Comparison of ENCODE assay signal across 9 cellular contexts in the genomic region with DNA sequence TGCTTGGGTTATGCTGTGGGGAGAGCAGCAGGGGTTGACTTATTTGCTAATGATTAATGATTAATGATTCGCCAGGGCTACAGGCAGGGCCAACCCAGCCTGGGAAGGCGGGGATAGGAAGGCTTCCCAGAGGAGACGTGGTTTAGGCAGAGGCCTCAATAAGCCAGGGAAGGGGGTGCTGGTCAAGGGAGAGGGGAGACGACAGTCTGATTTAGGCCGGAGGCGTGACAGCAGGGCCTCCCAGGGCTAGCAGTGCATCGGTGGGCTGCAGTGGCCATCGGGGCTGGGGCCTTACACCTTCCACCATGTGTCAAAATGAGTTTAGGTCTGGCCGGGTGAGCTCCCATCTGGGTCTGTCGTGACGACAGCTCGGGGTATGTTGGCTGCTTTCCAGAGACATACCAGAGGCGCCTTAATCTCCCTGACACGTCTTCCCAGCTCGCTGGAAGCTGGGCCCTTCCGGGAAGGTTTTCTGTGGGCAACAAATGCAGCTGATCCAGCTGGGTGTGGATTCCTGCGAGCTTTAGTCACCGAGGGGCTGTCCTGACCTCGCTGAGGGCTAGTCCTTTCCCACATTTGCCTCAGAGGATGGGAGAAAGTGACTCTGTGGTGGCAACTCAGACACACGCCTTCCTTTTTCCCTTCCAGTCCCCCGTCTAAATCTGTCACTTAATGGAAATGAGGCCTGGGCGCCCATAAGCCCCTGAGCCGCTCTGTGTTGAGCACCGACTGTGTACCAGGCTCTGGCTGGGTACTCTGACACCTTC. TPM values are rescaled to one million over a fixed set of nuclear protein-coding genes. Genes with fewer than 3 reads are reported as not detected.
DNase-seq lines count a peak whose midpoint lies in the region; ATAC-seq, FAIRE-seq and TF ChIP-seq lines count a peak whose summit lies in the region.
"Had no signal": no experiment of that assay in that cellular context is flagged by ENCODE, and none has a peak within 500 bp of the region (broad histone marks: within the 10 kb centered on the region; RNA-seq: fewer than 3 reads in every experiment).

No MANE protein-coding gene starts in this region.

- no peaks in the 10 kb centered on the region for H4K20me1 ChIP-seq in HepG2 (ENCODE audit: insufficient read depth, low read length)

- H3K27me3 ChIP-seq in HepG2 (ENCODE audit: control insufficient read depth in 1 of 2, insufficient read depth in 2 of 2, low read length in 2 of 2) (peaks cover 0 to 2% of the 10 kb centered on the region in 2 experiments; a peak in 1 of 5 replicates), upper lobe of left lung (no peaks in the 10 kb centered on the region)

- H3K36me3 Mint-ChIP-seq in MCF 10A (ENCODE audit: insufficient read depth, unreplicated experiment) (no peaks in the 10 kb centered on the region), endothelial cell (ENCODE audit: low read depth, unreplicated experiment) (no peaks in the 10 kb centered on the region)

- H3K4me1 ChIP-seq in HepG2 (ENCODE audit: insufficient read depth, low read length) (peaks cover 61% of the 10 kb centered on the region), upper lobe of left lung (peaks cover 8 to 22% (median 16%) of the 10 kb centered on the region in 4 donors)

- no peaks in the 10 kb centered on the region for H3K9me3 ChIP-seq in HepG2 (ENCODE audit: low read length)
- no peaks in the 10 kb centered on the region for H3K9me3 ChIP-seq in upper lobe of left lung

- FAIRE-seq in HepG2 (lab: Jason Lieb, UNC): peak; percentile 92
- FAIRE-seq: TTC549 had no signal

- BruUV-seq in MCF 10A (replicated peaks; lab: Mats Ljungman, UMichigan): no TSS peak
- TSS peak; percentile 91 for BruUV-seq in HepG2 (replicated peaks; lab: Mats Ljungman, UMichigan)

- no peak overlapping the region for H3K4me3 Mint-ChIP-seq in MCF 10A (ENCODE audit: unreplicated experiment)
- no peak overlapping the region for H3K4me3 Mint-ChIP-seq in endothelial cell (ENCODE audit: unreplicated experiment)

- no peak for TF ChIP-seq RAD21 in Ishikawa (IDR thresholded peaks at IDR 0.05; ENCODE audit: low read depth)
- 0 out of 2 replicates have a peak, but pooled peaks have one; percentile 36 for TF ChIP-seq RAD21 in HepG2 (CRISPR knock-in tag; IDR thresholded peaks at IDR 0.05)

- DNase-seq in MCF 10A (ENCODE audit: unreplicated experiment): peak; percentile 86
- DNase-seq in HepG2 (ENCODE audit: low spot score): peak; percentile 85
- peak; percentile 45 to 64 for DNase-seq in upper lobe of left lung
- no peak for DNase-seq in KBM-7
- no peak for DNase-seq in endothelial cell (ENCODE audit: low spot score)

- WGBS in HepG2 (ENCODE audit: low lambda C conversion rate): 7% methylated on average over 18 of the region's 24 CpGs
- WGBS in upper lobe of left lung, 2 donors: 49 to 58% methylated on average over 12 to 24 of the region's 24 CpGs

- POLR2A ChIA-PET in MCF 10A (lab: Yijun Ruan, JAX): interaction anchor here (0.8 kb wide), 1 partner anchor 9 kb away, joined by 5 read pairs; no protein-coding TSS in a partner anchor
- POLR2A ChIA-PET in HepG2 (lab: Yijun Ruan, JAX): interaction anchor here (0.7 to 4.8 kb wide), 27 partner anchors 9 to 443 kb away, joined by 3 to 62 read pairs (median 5); a partner anchor contains a TSS

- peak overlapping the region; percentile 78 for H3K9ac ChIP-seq in HepG2 (ENCODE audit: insufficient read depth, low read depth, low read length)

- H3K36me3 ChIP-seq in HepG2 (replicated peaks in 1 of 2; ENCODE audit: control insufficient read depth in 1 of 2, insufficient read depth in 2 of 2, low read length in 2 of 2) (no peaks in the 10 kb centered on the region), upper lobe of left lung (no peaks in the 10 kb centered on the region)

- H3K9me3 Mint-ChIP-seq in MCF 10A (ENCODE audit: unreplicated experiment) (no peaks in the 10 kb centered on the region), endothelial cell (ENCODE audit: unreplicated experiment) (no peaks in the 10 kb centered on the region)

- TF ChIP-seq EP300 in Ishikawa (IDR thresholded peaks at IDR 0.05; ENCODE audit: borderline replicate concordance) (no peak), HepG2 (IDR thresholded peaks at IDR 0.05; ENCODE audit: low read depth in 2 of 2, low read length in 2 of 2) (peak in 1 of 2 experiments; percentile 23; a peak in 1 of 4 replicates), HepG2 (CRISPR knock-in tag; IDR thresholded peaks at IDR 0.05; ENCODE audit: borderline replicate concordance) (peak; percentile 37; the same call in 1 of the 2 replicates), upper lobe of left lung (IDR thresholded peaks at IDR 0.05) (peak in 1 of 4 donors; percentile 42)

- H3K4me1 Mint-ChIP-seq in MCF 10A (ENCODE audit: insufficient read depth, unreplicated experiment) (peaks cover 15% of the 10 kb centered on the region), endothelial cell (ENCODE audit: unreplicated experiment) (peaks cover 11% of the 10 kb centered on the region)

- H2AFZ ChIP-seq in HepG2 (ENCODE audit: low read length): peak overlapping the region; percentile 33

- H3K27ac Mint-ChIP-seq in MCF 10A (ENCODE audit: low read depth, unreplicated experiment) (peak overlapping the region; percentile 16), endothelial cell (ENCODE audit: unreplicated experiment) (no peak overlapping the region)

- no peaks in the 10 kb centered on the region for H3K79me2 ChIP-seq in HepG2 (ENCODE audit: insufficient read depth, low read length)

- H3K4me3 ChIP-seq in HepG2 (replicated peaks in 1 of 3; ENCODE audit: insufficient read depth in 1 of 3, low read depth in 2 of 3, low read length in 3 of 3) (peak overlapping the region; percentile 50 to 70 (median 57); a peak in 5 of 6 replicates), upper lobe of left lung (no peak overlapping the region)

- peak; percentile 97 for ATAC-seq in HepG2
- peak; percentile 88 to 93 for ATAC-seq in upper lobe of left lung (ENCODE audit: low FRiP score in 2 of 2)
- ATAC-seq in HG02840 (IDR thresholded peaks at IDR 0.05; ENCODE audit: low FRiP score, unreplicated experiment): no peak
- ATAC-seq in GM21360 (IDR thresholded peaks at IDR 0.05; ENCODE audit: unreplicated experiment): no peak

- TF ChIP-seq POLR2A in HepG2 (IDR thresholded peaks at IDR 0.05; ENCODE audit: insufficient read depth in 1 of 2, low read depth in 2 of 2, low read length in 2 of 2): peak; percentile 61 to 91
- peak in 1 of 4 donors; percentile 32 for TF ChIP-seq POLR2A in upper lobe of left lung (IDR thresholded peaks at IDR 0.05)

- H3K27me3 Mint-ChIP-seq in MCF 10A (ENCODE audit: insufficient read depth, unreplicated experiment) (no peaks in the 10 kb centered on the region), endothelial cell (ENCODE audit: unreplicated experiment) (peaks cover 10% of the 10 kb centered on the region)

- H3K4me2 ChIP-seq in HepG2 (ENCODE audit: low read depth, low read length): peak overlapping the region; percentile 96

- TF ChIP-seq CTCF in MCF 10A (IDR thresholded peaks at IDR 0.05; ENCODE audit: unreplicated experiment): no peak
- TF ChIP-seq CTCF in HepG2 (CRISPR knock-in tag; IDR thresholded peaks at IDR 0.05): peak; percentile 30; the same call in 1 of the 2 replicates
- no peak for TF ChIP-seq CTCF in upper lobe of left lung (IDR thresholded peaks at IDR 0.05)
- no peak for TF ChIP-seq CTCF in endothelial cell (IDR thresholded peaks at IDR 0.05; ENCODE audit: unreplicated experiment)

- in situ Hi-C loops in HepG2 (cut with HindIII; ENCODE audit: extremely low pct_ligation_motif_present, low pct_unique_long_range_greater_than_20kb) (no loop called here), KBM-7 (cut with MboI; ENCODE audit: low pct_unique_long_range_greater_than_20kb, low sequenced_read_pairs) (no loop called here)

- CTCF ChIA-PET in MCF 10A (lab: Yijun Ruan, JAX) (no interaction called here), HepG2 (lab: Yijun Ruan, JAX; ENCODE audit: low intra/inter-chr PET ratio, low total read pairs) (no interaction called here)

- intact Hi-C loops in MCF 10A (cut with micrococcal nuclease) (no loop called here), HepG2 (cut with micrococcal nuclease; ENCODE audit: unreplicated experiment) (loop anchor here (10.0 kb wide), 1 partner anchor 591 kb away; a partner anchor contains a TSS)

- H3K27ac ChIP-seq in HepG2 (ENCODE audit: extremely low read length, insufficient read depth, low read length) (peak overlapping the region; percentile 88), upper lobe of left lung (peak overlapping the region; percentile 67 to 83 (median 78))

RNA-seq across cellular contexts. Expression of a gene that starts 3.7 kb away (rescaled TPM):
- not detected in 2 replicates for total RNA-seq in MCF 10A (2022)
- 0.04 TPM in 1 of 2 replicates, not detected in the other for total RNA-seq in HepG2 (2016; rRNA removed; fragmentation: Illumina TruSeq; extraction: Trizol)
- total RNA-seq in HepG2 (2016; cell fraction: cytosol; rRNA removed; fragmentation: Illumina TruSeq; extraction: Trizol; ENCODE audit: low read depth): 0.10 TPM in 1 of 2 replicates, not detected in the other
- 0.10 TPM in 1 of 2 replicates, not detected in the other for total RNA-seq in HepG2 (2016; cell fraction: insoluble cytoplasmic fraction; rRNA removed; fragmentation: Illumina TruSeq; extraction: Trizol)
- not detected in 2 replicates for total RNA-seq in HepG2 (2016; cell fraction: membrane; rRNA removed; fragmentation: Illumina TruSeq; extraction: Trizol)
- total RNA-seq in HepG2 (2016; cell fraction: nucleus; rRNA removed; fragmentation: Illumina TruSeq; extraction: Trizol): not detected in 2 replicates
- polyA plus RNA-seq in HepG2 (2011; rRNA removed): 2.0 and 4.8 TPM in 2 replicates
- 1.7 and 1.9 TPM in 2 replicates for polyA plus RNA-seq in HepG2 (2011; cell fraction: cytosol; rRNA removed)
- polyA plus RNA-seq in HepG2 (2011; cell fraction: nucleus; rRNA removed): 10.0 and 14.8 TPM in 2 replicates
- 8.9 and 11.0 TPM in 2 replicates for polyA plus RNA-seq in HepG2 (2012)
- not detected in 2 replicates for polyA plus RNA-seq in HepG2 (2016; cell fraction: cytosol; fragmentation: Illumina TruSeq; extraction: Trizol; ENCODE audit: low read depth)
- not detected in 2 replicates for polyA plus RNA-seq in HepG2 (2016; cell fraction: insoluble cytoplasmic fraction; fragmentation: Illumina TruSeq; extraction: Trizol; ENCODE audit: low read depth)
- polyA plus RNA-seq in HepG2 (2016; cell fraction: membrane; fragmentation: Illumina TruSeq; extraction: Trizol; ENCODE audit: low read depth): 0.07 TPM in 1 of 2 replicates, not detected in the other
- not detected in 2 replicates for polyA plus RNA-seq in HepG2 (2016; cell fraction: nucleus; fragmentation: Illumina TruSeq; extraction: Trizol; ENCODE audit: insufficient read depth, low read depth)
- 2.1 TPM in 1 of 2 replicates, not detected in the other for polyA minus RNA-seq in HepG2 (2011; rRNA and poly(A)+ RNA removed; ENCODE audit: low replicate concordance)
- 0.70 and 0.99 TPM in 2 replicates for polyA minus RNA-seq in HepG2 (2011; cell fraction: cytosol; rRNA and poly(A)+ RNA removed)
- polyA minus RNA-seq in HepG2 (2011; cell fraction: nucleus; rRNA and poly(A)+ RNA removed): 0.77 and 2.1 TPM in 2 replicates
- total RNA-seq in upper lobe of left lung: 1 to 10 TPM in 2 of 6 donors, under 1 TPM in 2, not detected in 2; 0.37 to 1.3 (median 0.77) TPM
- total RNA-seq in endothelial cell (ENCODE audit: unreplicated experiment): not detected

RNA-seq across cellular contexts. Expression of a gene that starts 50.5 kb away (rescaled TPM):
- total RNA-seq in MCF 10A (2022): 17.3 and 19.6 TPM in 2 replicates
- total RNA-seq in HepG2 (2016; rRNA removed; fragmentation: Illumina TruSeq; extraction: Trizol): 14.1 and 14.6 TPM in 2 replicates
- total RNA-seq in HepG2 (2016; cell fraction: cytosol; rRNA removed; fragmentation: Illumina TruSeq; extraction: Trizol; ENCODE audit: low read depth): 1.1 and 1.2 TPM in 2 replicates
- 13.1 and 14.0 TPM in 2 replicates for total RNA-seq in HepG2 (2016; cell fraction: insoluble cytoplasmic fraction; rRNA removed; fragmentation: Illumina TruSeq; extraction: Trizol)
- total RNA-seq in HepG2 (2016; cell fraction: membrane; rRNA removed; fragmentation: Illumina TruSeq; extraction: Trizol): 3.0 and 3.7 TPM in 2 replicates
- total RNA-seq in HepG2 (2016; cell fraction: nucleus; rRNA removed; fragmentation: Illumina TruSeq; extraction: Trizol): 6.2 and 7.9 TPM in 2 replicates
- 12.6 and 16.0 TPM in 2 replicates for polyA plus RNA-seq in HepG2 (2011; rRNA removed)
- polyA plus RNA-seq in HepG2 (2011; cell fraction: cytosol; rRNA removed): 12.6 and 14.8 TPM in 2 replicates
- polyA plus RNA-seq in HepG2 (2011; cell fraction: nucleus; rRNA removed): 5.6 and 7.7 TPM in 2 replicates
- 9.1 and 13.6 TPM in 2 replicates for polyA plus RNA-seq in HepG2 (2012)
- 1.0 and 1.2 TPM in 2 replicates for polyA plus RNA-seq in HepG2 (2016; cell fraction: cytosol; fragmentation: Illumina TruSeq; extraction: Trizol; ENCODE audit: low read depth)
- polyA plus RNA-seq in HepG2 (2016; cell fraction: insoluble cytoplasmic fraction; fragmentation: Illumina TruSeq; extraction: Trizol; ENCODE audit: low read depth): 15.4 and 15.6 TPM in 2 replicates
- polyA plus RNA-seq in HepG2 (2016; cell fraction: membrane; fragmentation: Illumina TruSeq; extraction: Trizol; ENCODE audit: low read depth): 1.8 and 2.2 TPM in 2 replicates
- polyA plus RNA-seq in HepG2 (2016; cell fraction: nucleus; fragmentation: Illumina TruSeq; extraction: Trizol; ENCODE audit: insufficient read depth, low read depth): 9.0 and 10.7 TPM in 2 replicates
- 13.9 and 25.3 TPM in 2 replicates for polyA minus RNA-seq in HepG2 (2011; rRNA and poly(A)+ RNA removed; ENCODE audit: low replicate concordance)
- polyA minus RNA-seq in HepG2 (2011; cell fraction: cytosol; rRNA and poly(A)+ RNA removed): 8.6 and 11.3 TPM in 2 replicates
- polyA minus RNA-seq in HepG2 (2011; cell fraction: nucleus; rRNA and poly(A)+ RNA removed): 7.3 and 12.7 TPM in 2 replicates
- total RNA-seq in upper lobe of left lung: 10 to 100 TPM; 16.8 to 39.2 (median 27.6) TPM
- total RNA-seq in endothelial cell (ENCODE audit: unreplicated experiment): 17.6 TPM

Comparison
In these comparisons a context has a peak if more than half of its experiments do, and no peak if none do; other contexts are left out.
1. DNase-seq: peak in MCF 10A (single experiment), HepG2 (single experiment) and upper lobe of left lung (2 of 2); none in KBM-7 (single experiment) and endothelial cell (single experiment).
2. ATAC-seq: peak in HepG2 (single experiment) and upper lobe of left lung (2 of 2); none in HG02840 (single experiment) and GM21360 (single experiment).
3. H3K4me3 ChIP-seq: peak in HepG2 (3 of 3); none in upper lobe of left lung (0 of 4).